1 cellular context compared by ENCODE assay signal in the genomic region with DNA sequence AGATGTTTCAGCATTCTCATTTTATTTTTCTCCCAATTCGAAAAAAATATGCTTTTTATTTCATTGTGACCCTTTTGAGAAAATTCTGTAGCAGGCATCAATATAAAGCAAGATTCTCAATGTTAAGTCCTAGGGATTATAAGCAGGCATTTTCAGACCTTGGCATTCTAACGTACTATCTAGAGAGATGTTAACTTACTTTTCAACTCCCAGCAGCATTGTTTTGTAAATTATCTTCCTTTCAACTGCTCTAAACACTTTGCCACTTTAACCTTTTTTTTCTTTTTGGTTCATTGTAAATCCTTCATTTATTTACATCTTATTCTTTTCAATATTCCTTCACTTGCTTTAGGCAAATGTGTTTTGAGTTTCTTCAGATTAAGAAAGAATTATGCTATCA.
TF ChIP-seq lines count a peak whose summit lies in the region.

No MANE protein-coding gene starts in this region.

TF ChIP-seq in GM23338, 12 proteins besides CTCF, POLR2A, EP300 and RAD21 (continued from another document):
- TF ChIP-seq, protein P1, sequence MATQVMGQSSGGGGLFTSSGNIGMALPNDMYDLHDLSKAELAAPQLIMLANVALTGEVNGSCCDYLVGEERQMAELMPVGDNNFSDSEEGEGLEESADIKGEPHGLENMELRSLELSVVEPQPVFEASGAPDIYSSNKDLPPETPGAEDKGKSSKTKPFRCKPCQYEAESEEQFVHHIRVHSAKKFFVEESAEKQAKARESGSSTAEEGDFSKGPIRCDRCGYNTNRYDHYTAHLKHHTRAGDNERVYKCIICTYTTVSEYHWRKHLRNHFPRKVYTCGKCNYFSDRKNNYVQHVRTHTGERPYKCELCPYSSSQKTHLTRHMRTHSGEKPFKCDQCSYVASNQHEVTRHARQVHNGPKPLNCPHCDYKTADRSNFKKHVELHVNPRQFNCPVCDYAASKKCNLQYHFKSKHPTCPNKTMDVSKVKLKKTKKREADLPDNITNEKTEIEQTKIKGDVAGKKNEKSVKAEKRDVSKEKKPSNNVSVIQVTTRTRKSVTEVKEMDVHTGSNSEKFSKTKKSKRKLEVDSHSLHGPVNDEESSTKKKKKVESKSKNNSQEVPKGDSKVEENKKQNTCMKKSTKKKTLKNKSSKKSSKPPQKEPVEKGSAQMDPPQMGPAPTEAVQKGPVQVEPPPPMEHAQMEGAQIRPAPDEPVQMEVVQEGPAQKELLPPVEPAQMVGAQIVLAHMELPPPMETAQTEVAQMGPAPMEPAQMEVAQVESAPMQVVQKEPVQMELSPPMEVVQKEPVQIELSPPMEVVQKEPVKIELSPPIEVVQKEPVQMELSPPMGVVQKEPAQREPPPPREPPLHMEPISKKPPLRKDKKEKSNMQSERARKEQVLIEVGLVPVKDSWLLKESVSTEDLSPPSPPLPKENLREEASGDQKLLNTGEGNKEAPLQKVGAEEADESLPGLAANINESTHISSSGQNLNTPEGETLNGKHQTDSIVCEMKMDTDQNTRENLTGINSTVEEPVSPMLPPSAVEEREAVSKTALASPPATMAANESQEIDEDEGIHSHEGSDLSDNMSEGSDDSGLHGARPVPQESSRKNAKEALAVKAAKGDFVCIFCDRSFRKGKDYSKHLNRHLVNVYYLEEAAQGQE (IDR thresholded peaks at IDR 0.05; ENCODE audit: unreplicated experiment) = no peak
- TF ChIP-seq NANOG (IDR thresholded peaks at IDR 0.05; ENCODE audit: borderline replicate concordance) (no peak), POLR2AphosphoS5 (IDR thresholded peaks at IDR 0.05; ENCODE audit: low read depth) (no peak), STAT1 (IDR thresholded peaks at IDR 0.05; ENCODE audit: unreplicated experiment) (no peak), EZH2phosphoT487 (IDR thresholded peaks at IDR 0.05; ENCODE audit: unreplicated experiment) (no peak), ZNF462 (CRISPR knock-in tag; IDR thresholded peaks at IDR 0.05) (no peak), EZH2 (IDR thresholded peaks at IDR 0.05; ENCODE audit: low read depth, unreplicated experiment) (no peak), ZNF114 (CRISPR knock-in tag; IDR thresholded peaks at IDR 0.05) (no peak), CREB1 (CRISPR knock-in tag; IDR thresholded peaks at IDR 0.05; ENCODE audit: low read depth) (no peak), JUNB (IDR thresholded peaks at IDR 0.05; ENCODE audit: unreplicated experiment) (no peak)
TF ChIP-seq in GM23338: peak in this region for 0.
